In genomic region chr18:40367576-40367975, GRCh38 we compare ENCODE assay signal across 32 cellular contexts.
"Had no signal": no experiment of that assay in that cellular context is flagged by ENCODE, and none has a peak within 500 bp of the region (broad histone marks: within the 10 kb centered on the region; RNA-seq: fewer than 3 reads in every experiment).

No MANE protein-coding gene starts in this region.

- H3K4me3 ChIP-seq: ascending aorta, body of pancreas, breast epithelium, MG63, Peyer's patch, SJSA1 had no signal

- ATAC-seq: activated CD4-positive, alpha-beta T cell treated with anti-CD3 and anti-CD28 coated beads for 36 hours; activated CD4-positive, CD25-positive, alpha-beta regulatory T cell treated with anti-CD3 and anti-CD28 coated beads, Interleukin-2, amount 50 U/mL, for 24 hours; activated CD8-positive, alpha-beta T cell treated with anti-CD3 and anti-CD28 coated beads, Interleukin-2, amount 10 ng/mL, durations not matched to agents 7 days and 5 days; body of pancreas; PC-3; WTC11 had no signal

- DNase-seq: activated CD4-positive, alpha-beta T cell treated with anti-CD3 and anti-CD28 coated beads for 36 hours; activated CD4-positive, alpha-beta T cell treated with anti-CD3 and anti-CD28 coated beads, Interleukin-2, amount 10 ng/mL, durations not matched to agents 7 days and 5 days; activated CD4-positive, alpha-beta T cell treated with anti-CD3 and anti-CD28 coated beads, Interleukin-2, amount 50 U/mL, for 48 hours; activated CD8-positive, alpha-beta T cell treated with anti-CD3 and anti-CD28 coated beads, Interleukin-2, amount 10 ng/mL, durations not matched to agents 7 days and 5 days; activated gamma-delta T cell; activated naive CD4-positive, alpha-beta T cell treated with Interleukin-2 at 50 U/mL for 16 hours; activated naive CD8-positive, alpha-beta T cell treated with anti-CD3 and anti-CD28 coated beads, Interleukin-2, amount 10 ng/mL, durations not matched to agents 7 days and 5 days; activated T-cell treated with anti-CD3 and anti-CD28 coated beads, Interleukin-2, amount 50 U/mL, for 24 hours; amygdala; body of pancreas; Kasumi-1; KG1; MG63; NCI-H1048; NCI-H1105 treated with DMSO at 0.1 percent for 48 hours; NCI-H1436; NCI-H187 treated with DMSO at 0.1 percent for 48 hours; NCI-H2081; NCI-H510A; NCI-H526; NCI-H748 treated with DMSO at 0.1 percent for 48 hours; NK-92 treated with Interleukin-12 subunit alpha and Interleukin-12 subunit beta, amount 100 ng/mL, for 24 hours; PC-3; Peyer's patch; RPMI8226; SHP77 treated with DMSO at 0.1 percent for 48 hours; SK-N-SH had no signal
